Comparison of ENCODE assay signal across 26 cellular contexts in the genomic region with DNA sequence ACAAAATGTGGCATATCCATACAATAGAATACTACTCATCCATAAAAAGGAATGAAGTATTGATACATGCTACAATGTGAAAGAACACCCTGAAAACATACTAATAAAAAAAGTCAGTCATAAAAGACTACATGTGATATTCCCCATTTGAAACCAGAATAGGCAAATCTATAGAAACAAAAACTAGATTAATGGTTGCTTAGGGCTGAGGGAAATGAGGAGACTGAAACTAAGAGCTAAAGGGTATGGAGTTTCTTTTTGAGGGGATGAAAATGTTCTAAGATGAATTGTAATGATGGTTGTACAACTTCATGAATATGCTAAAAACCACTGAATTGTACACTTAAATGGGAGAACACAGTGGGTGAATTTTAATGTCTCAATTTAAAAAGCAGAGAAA.
"Had no signal": no experiment of that assay in that cellular context is flagged by ENCODE, and none has a peak within 500 bp of the region (broad histone marks: within the 10 kb centered on the region; RNA-seq: fewer than 3 reads in every experiment).

No MANE protein-coding gene starts in this region.

- H3K4me1 ChIP-seq: colonic mucosa, esophagus muscularis mucosa, lower lobe of right lung, neural progenitor cell, upper lobe of left lung had no signal

- H3K9ac ChIP-seq: neural progenitor cell had no signal

- H3K9me3 ChIP-seq: colonic mucosa had no signal

- DNase-seq: activated CD4-positive, alpha-beta memory T cell treated with anti-CD3 and anti-CD28 coated beads, Interleukin-2, amount 10 ng/mL, durations not matched to agents 7 days and 5 days; activated CD4-positive, alpha-beta T cell treated with anti-CD3 and anti-CD28 coated beads, Interleukin-2, amount 10 ng/mL, durations not matched to agents 24 days and 14 days; activated CD4-positive, CD25-positive, alpha-beta regulatory T cell; activated effector memory CD4-positive, alpha-beta T cell treated with anti-CD3 and anti-CD28 coated beads, Interleukin-2, amount 50 U/mL, for 16 hours; activated T-cell treated with anti-CD3 and anti-CD28 coated beads, Interleukin-2, amount 50 U/mL, for 72 hours; colonic mucosa; dorsolateral prefrontal cortex; effector memory CD8-positive, alpha-beta T cell; glutamatergic neuron; immature natural killer cell; lower lobe of right lung; mesendoderm; naive B cell; small intestine; stimulated activated CD4-positive, alpha-beta T cell treated with anti-CD3 and anti-CD28 coated beads, Interleukin-2, amount 100 ng/mL, for 24 hours; T-helper 9 cell; upper lobe of left lung had no signal

- FAIRE-seq: bronchial epithelial cell, frontal cortex, small intestine had no signal

- H3K36me3 ChIP-seq: colonic mucosa, lower lobe of right lung had no signal

- H3K27ac ChIP-seq: colonic mucosa, dorsolateral prefrontal cortex, esophagus muscularis mucosa, hepatocyte, lower lobe of right lung, neural progenitor cell, upper lobe of left lung had no signal

- H3K4me2 ChIP-seq: hepatocyte, neural progenitor cell had no signal

- H3K4me1 Mint-ChIP-seq: activated CD4-positive, alpha-beta memory T cell treated with anti-CD3 and anti-CD28 coated beads, Interleukin-2, amount 10 ng/mL, durations not matched to agents 7 days and 5 days; neural progenitor cell had no signal

- ATAC-seq: activated T-cell treated with anti-CD3 and anti-CD28 coated beads, Interleukin-2, amount 50 U/mL, for 72 hours; effector memory CD8-positive, alpha-beta T cell; left lobe of liver; lower lobe of right lung; sciatic nerve; stimulated activated memory B cell treated with anti-CD40 and anti-IgM and Interleukin-4, amounts not matched to agents 10 μg/mL and 1 μg/mL and 100 μg/mL, for 72 hours had no signal

- H2AFZ ChIP-seq: hepatocyte, neural progenitor cell had no signal

- H3K27ac Mint-ChIP-seq: activated CD4-positive, alpha-beta memory T cell treated with anti-CD3 and anti-CD28 coated beads, Interleukin-2, amount 10 ng/mL, durations not matched to agents 7 days and 5 days; activated CD4-positive, alpha-beta T cell treated with anti-CD3 and anti-CD28 coated beads, Interleukin-2, amount 10 ng/mL, durations not matched to agents 24 days and 14 days; activated naive CD4-positive, alpha-beta T cell treated with anti-CD3 and anti-CD28 coated beads, Interleukin-2, amount 50 U/mL, for 24 hours; activated T-cell treated with anti-CD3 and anti-CD28 coated beads, Interleukin-2, amount 50 U/mL, for 72 hours; effector memory CD8-positive, alpha-beta T cell; neural progenitor cell; stimulated activated memory B cell treated with anti-CD40 and anti-IgM and Interleukin-4, amounts not matched to agents 10 μg/mL and 1 μg/mL and 100 μg/mL, for 72 hours had no signal

- H3K4me3 Mint-ChIP-seq: activated CD4-positive, alpha-beta memory T cell treated with anti-CD3 and anti-CD28 coated beads, Interleukin-2, amount 10 ng/mL, durations not matched to agents 7 days and 5 days; activated CD4-positive, alpha-beta T cell treated with anti-CD3 and anti-CD28 coated beads, Interleukin-2, amount 10 ng/mL, durations not matched to agents 24 days and 14 days; activated naive CD4-positive, alpha-beta T cell treated with anti-CD3 and anti-CD28 coated beads, Interleukin-2, amount 50 U/mL, for 24 hours; activated T-cell treated with anti-CD3 and anti-CD28 coated beads, Interleukin-2, amount 50 U/mL, for 72 hours; effector memory CD8-positive, alpha-beta T cell; naive B cell; neural progenitor cell; stimulated activated memory B cell treated with anti-CD40 and anti-IgM and Interleukin-4, amounts not matched to agents 10 μg/mL and 1 μg/mL and 100 μg/mL, for 72 hours had no signal

- H3K4me3 ChIP-seq: colonic mucosa, dorsolateral prefrontal cortex, esophagus muscularis mucosa, hepatocyte, lower lobe of right lung, neural progenitor cell, upper lobe of left lung had no signal

- H3K27me3 ChIP-seq: colonic mucosa, dorsolateral prefrontal cortex, esophagus muscularis mucosa, hepatocyte, neural progenitor cell, upper lobe of left lung had no signal

- H3K27me3 Mint-ChIP-seq: activated CD4-positive, alpha-beta memory T cell treated with anti-CD3 and anti-CD28 coated beads, Interleukin-2, amount 10 ng/mL, durations not matched to agents 7 days and 5 days; activated CD4-positive, alpha-beta T cell treated with anti-CD3 and anti-CD28 coated beads, Interleukin-2, amount 10 ng/mL, durations not matched to agents 24 days and 14 days; activated naive CD4-positive, alpha-beta T cell treated with anti-CD3 and anti-CD28 coated beads, Interleukin-2, amount 50 U/mL, for 24 hours; effector memory CD8-positive, alpha-beta T cell; naive B cell; stimulated activated memory B cell treated with anti-CD40 and anti-IgM and Interleukin-4, amounts not matched to agents 10 μg/mL and 1 μg/mL and 100 μg/mL, for 72 hours had no signal
